Comparison of ENCODE assay signal across 10 cellular contexts in the genomic region with DNA sequence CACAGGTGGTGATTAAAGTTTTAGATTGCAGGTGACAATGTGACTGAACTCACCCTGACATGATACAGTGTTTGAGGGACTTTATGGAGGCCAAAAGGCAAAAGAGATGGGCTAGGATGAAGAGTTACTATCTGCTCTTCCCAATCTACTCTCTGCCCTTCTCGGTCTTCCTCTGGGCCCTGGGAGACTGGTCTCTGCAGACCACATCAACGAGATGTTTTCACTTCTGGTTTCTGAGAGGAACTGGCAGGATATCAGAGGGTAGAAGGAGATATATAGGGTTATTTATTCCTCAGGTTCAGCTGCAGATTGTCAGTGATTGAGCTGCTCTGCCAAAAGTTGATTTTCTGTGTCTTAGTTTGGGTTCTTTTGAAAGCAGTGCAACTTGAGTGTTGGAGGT. TPM values are rescaled to one million over a fixed set of nuclear protein-coding genes. Genes with fewer than 3 reads are reported as not detected.
DNase-seq lines count a peak whose midpoint lies in the region; ATAC-seq lines count a peak whose summit lies in the region.
"Had no signal": no experiment of that assay in that cellular context is flagged by ENCODE, and none has a peak within 500 bp of the region (broad histone marks: within the 10 kb centered on the region; RNA-seq: fewer than 3 reads in every experiment).

No MANE protein-coding gene starts in this region.

- no peaks in the 10 kb centered on the region for H3K4me1 ChIP-seq in trophoblast cell (ENCODE audit: control insufficient read depth in 1 of 2, insufficient read depth in 2 of 2, low read length in 2 of 2)

- peaks cover 6% of the 10 kb centered on the region for H3K36me3 Mint-ChIP-seq in activated naive CD8-positive, alpha-beta T cell treated with anti-CD3 and anti-CD28 coated beads for 36 hours
- no peaks in the 10 kb centered on the region for H3K36me3 Mint-ChIP-seq in activated T-cell treated with anti-CD3 and anti-CD28 coated beads, Interleukin-2, amount 50 U/mL, for 72 hours (ENCODE audit: insufficient read depth in 2 of 2)

- no peaks in the 10 kb centered on the region for H3K9me3 ChIP-seq in trophoblast cell (ENCODE audit: insufficient read depth, low read depth, low read length)

- peaks cover 9% of the 10 kb centered on the region for H3K9me3 Mint-ChIP-seq in activated naive CD8-positive, alpha-beta T cell treated with anti-CD3 and anti-CD28 coated beads for 36 hours
- no peaks in the 10 kb centered on the region for H3K9me3 Mint-ChIP-seq in activated T-cell treated with anti-CD3 and anti-CD28 coated beads, Interleukin-2, amount 50 U/mL, for 72 hours

- H3K36me3 ChIP-seq in trophoblast cell (ENCODE audit: control insufficient read depth in 1 of 2, insufficient read depth in 2 of 2, low read length in 2 of 2), result no peaks in the 10 kb centered on the region

- WGBS in trophoblast cell (ENCODE audit: extremely low coverage, insufficient coverage, insufficient read length), result no CpG with 5 or more reads among the region's 2 CpGs

- peaks cover 53% of the 10 kb centered on the region for H3K4me1 Mint-ChIP-seq in activated naive CD8-positive, alpha-beta T cell treated with anti-CD3 and anti-CD28 coated beads for 36 hours
- peaks cover 44% of the 10 kb centered on the region for H3K4me1 Mint-ChIP-seq in activated T-cell treated with anti-CD3 and anti-CD28 coated beads, Interleukin-2, amount 50 U/mL, for 72 hours (ENCODE audit: low read depth)

- no peak overlapping the region for H2BK5ac ChIP-seq in trophoblast cell (ENCODE audit: low read depth, low read length, poor library complexity)

- no peak overlapping the region for H3K4me3 Mint-ChIP-seq in activated naive CD8-positive, alpha-beta T cell treated with anti-CD3 and anti-CD28 coated beads for 36 hours
- H3K4me3 Mint-ChIP-seq in activated T-cell treated with anti-CD3 and anti-CD28 coated beads, Interleukin-2, amount 50 U/mL, for 72 hours, result peak overlapping the region in 1 of 2 donors; percentile 23

- no peaks in the 10 kb centered on the region for H3K79me1 ChIP-seq in trophoblast cell (ENCODE audit: low read length)

- H2BK12ac ChIP-seq in trophoblast cell (ENCODE audit: low read length), result no peak overlapping the region

- no peak overlapping the region for H2BK120ac ChIP-seq in trophoblast cell (ENCODE audit: insufficient read depth, low read length, poor library complexity)

- no peak overlapping the region for H3K9ac ChIP-seq in trophoblast cell (ENCODE audit: low read length)

- no peak for DNase-seq in activated naive CD8-positive, alpha-beta T cell treated with anti-CD3 and anti-CD28 coated beads for 36 hours
- DNase-seq in kidney tubule cell (ENCODE audit: low spot score) (no peak), trophoblast cell (no peak), NCI-H1417 (lab: John Stamatoyannopoulos, UW) (no peak)
- DNase-seq in activated T-cell treated with anti-CD3 and anti-CD28 coated beads, Interleukin-2, amount 50 U/mL, for 72 hours, result no peak
- DNase-seq: activated CD8-positive, alpha-beta memory T cell treated with anti-CD3 and anti-CD28 coated beads for 24 hours; NCI-H82 had no signal

- no peaks in the 10 kb centered on the region for H3K79me2 ChIP-seq in trophoblast cell (ENCODE audit: control insufficient read depth, insufficient read depth, low read length, poor library complexity)

- H3K27me3 Mint-ChIP-seq in activated naive CD8-positive, alpha-beta T cell treated with anti-CD3 and anti-CD28 coated beads for 36 hours, result no peaks in the 10 kb centered on the region
- no peaks in the 10 kb centered on the region for H3K27me3 Mint-ChIP-seq in activated T-cell treated with anti-CD3 and anti-CD28 coated beads, Interleukin-2, amount 50 U/mL, for 72 hours (ENCODE audit: low read depth)

- no peak overlapping the region for H3K23ac ChIP-seq in trophoblast cell (ENCODE audit: low read length)

- no peak overlapping the region for H2AK5ac ChIP-seq in trophoblast cell (ENCODE audit: low read length)

- no peak overlapping the region for H3K4ac ChIP-seq in trophoblast cell (ENCODE audit: low read depth, low read length)

- no peak overlapping the region for H4K91ac ChIP-seq in trophoblast cell (ENCODE audit: low read depth, low read length)

- ATAC-seq in GM18499 (IDR thresholded peaks at IDR 0.05; ENCODE audit: insufficient read depth, unreplicated experiment), result peak; percentile 64
- peak; percentile 79 for ATAC-seq in GM21390 (IDR thresholded peaks at IDR 0.05; ENCODE audit: unreplicated experiment)
- peak; percentile 87 for ATAC-seq in HG03378 (IDR thresholded peaks at IDR 0.05; ENCODE audit: unreplicated experiment)
- no peak for ATAC-seq in activated T-cell treated with anti-CD3 and anti-CD28 coated beads, Interleukin-2, amount 50 U/mL, for 72 hours (replicated peaks in 1 of 2)

- H3K4me3 ChIP-seq in trophoblast cell (ENCODE audit: low read depth, low read length), result no peak overlapping the region

- no peak overlapping the region for H2AFZ ChIP-seq in trophoblast cell (ENCODE audit: insufficient read depth, low read length, poor library complexity)

- no peak overlapping the region for H3K14ac ChIP-seq in trophoblast cell (ENCODE audit: low read length)

- no peak overlapping the region for H3K4me2 ChIP-seq in trophoblast cell (ENCODE audit: low read length)

- no peak overlapping the region for H3K18ac ChIP-seq in trophoblast cell (ENCODE audit: low read length)

- no peak overlapping the region for H3K27ac ChIP-seq in trophoblast cell (ENCODE audit: low read depth, low read length)

- H3K27ac Mint-ChIP-seq in activated naive CD8-positive, alpha-beta T cell treated with anti-CD3 and anti-CD28 coated beads for 36 hours, result peak overlapping the region; percentile 47
- no peak overlapping the region for H3K27ac Mint-ChIP-seq in activated T-cell treated with anti-CD3 and anti-CD28 coated beads, Interleukin-2, amount 50 U/mL, for 72 hours

- no peak overlapping the region for H4K8ac ChIP-seq in trophoblast cell (ENCODE audit: low read depth, low read length)

- peaks cover 6% of the 10 kb centered on the region for H3K27me3 ChIP-seq in trophoblast cell (ENCODE audit: insufficient read depth, low read length)

- no peak overlapping the region for H4K12ac ChIP-seq in trophoblast cell (ENCODE audit: low read depth, low read length)

RNA-seq across cellular contexts. Expression of gene CD44, which starts 32.4 kb away (rescaled TPM):
- total RNA-seq in activated naive CD8-positive, alpha-beta T cell treated with anti-CD3 and anti-CD28 coated beads for 36 hours, result 100 to 1,000 TPM; 380 to 428 TPM
- 100 to 1,000 TPM; 385 to 504 TPM for total RNA-seq in activated T-cell treated with anti-CD3 and anti-CD28 coated beads, Interleukin-2, amount 50 U/mL, for 72 hours
- 15.1 and 16.7 TPM in 2 replicates for polyA plus RNA-seq in trophoblast cell (2013)

Comparison
In these comparisons a context has a peak if more than half of its experiments do, and no peak if none do; other contexts are left out.
1. ATAC-seq: peak in GM18499 (single experiment), GM21390 (single experiment) and HG03378 (single experiment); none in activated T-cell treated with anti-CD3 and anti-CD28 coated beads, Interleukin-2, amount 50 U/mL, for 72 hours (0 of 2).